In genomic region chr4:153788419-153789276, GRCh38 we compare ENCODE assay signal across 10 cellular contexts. TPM values are rescaled to one million over a fixed set of nuclear protein-coding genes. Genes with fewer than 3 reads are reported as not detected.
DNase-seq lines count a peak whose midpoint lies in the region; ATAC-seq and TF ChIP-seq lines count a peak whose summit lies in the region.
"Had no signal": no experiment of that assay in that cellular context is flagged by ENCODE, and none has a peak within 500 bp of the region (broad histone marks: within the 10 kb centered on the region; RNA-seq: fewer than 3 reads in every experiment).

Gene SFRP2 (minus strand): TSS chr4:153789083. CDS start chr4:153788835, 248 bp downstream.

- intact Hi-C loops in esophagus muscularis mucosa (cut with DNase I): no loop called here

- peak within 1 kb of the TSS; percentile 48 to 61 (median 52) for H3K4me3 ChIP-seq in esophagus muscularis mucosa

- no peak for TF ChIP-seq POLR2A in esophagus muscularis mucosa (IDR thresholded peaks at IDR 0.05; ENCODE audit: low read depth)

- 3% methylated on average over 27 of the region's 72 CpGs for WGBS in esophagus muscularis mucosa

- DNase-seq in AG20443 (ENCODE audit: low spot score): peak; percentile 33
- peak; percentile 34 to 36 for DNase-seq in Kasumi-1 (lab: John Stamatoyannopoulos, UW)
- no peak for DNase-seq in esophagus muscularis mucosa (ENCODE audit: extremely low spot score)
- DNase-seq in neural crest cell (ENCODE audit: low read depth, low spot score): peak; percentile 68
- no peak for DNase-seq in SIG-M5 (lab: John Stamatoyannopoulos, UW)
- DNase-seq in activated CD8-positive, alpha-beta memory T cell treated with anti-CD3 and anti-CD28 coated beads for 24 hours: no peak
- DNase-seq in cortex of kidney (lab: John Stamatoyannopoulos, UW): no peak

- H3K27ac ChIP-seq in esophagus muscularis mucosa (replicated peaks in 1 of 4): peak within 1 kb of the TSS; percentile 51 to 72 (median 60)
- H3K27ac ChIP-seq: KMS-11 had no signal

- H3K27me3 ChIP-seq in esophagus muscularis mucosa: peaks cover 0 to 67% (median 46%) of the 10 kb centered on the region in 4 donors

- H3K9me3 Mint-ChIP-seq in neural crest cell: no peaks in the 10 kb centered on the region

- peaks cover 25 to 51% (median 45%) of the 10 kb centered on the region in 4 donors for H3K4me1 ChIP-seq in esophagus muscularis mucosa

- H3K36me3 Mint-ChIP-seq in neural crest cell (ENCODE audit: low read depth): peaks cover 14% of the 10 kb centered on the region

- H3K27me3 Mint-ChIP-seq in neural crest cell (ENCODE audit: low read depth): peaks cover 28% of the 10 kb centered on the region

- ATAC-seq in HG03520 (IDR thresholded peaks at IDR 0.05; ENCODE audit: unreplicated experiment): no peak

- H3K4me3 Mint-ChIP-seq in neural crest cell: peak within 1 kb of the TSS; percentile 97

- no peaks in the 10 kb centered on the region for H3K36me3 ChIP-seq in esophagus muscularis mucosa

- peaks cover 78% of the 10 kb centered on the region for H3K4me1 Mint-ChIP-seq in neural crest cell

- TF ChIP-seq CTCF in esophagus muscularis mucosa (IDR thresholded peaks at IDR 0.05): no peak
- TF ChIP-seq CTCF in neural crest cell (conservative IDR thresholded peaks at IDR 0.05): no peak

- H3K9me3 ChIP-seq in esophagus muscularis mucosa: no peaks in the 10 kb centered on the region

- no peak for TF ChIP-seq EP300 in esophagus muscularis mucosa (IDR thresholded peaks at IDR 0.05)

- peak within 1 kb of the TSS; percentile 99 for H3K27ac Mint-ChIP-seq in neural crest cell (ENCODE audit: unreplicated experiment)

RNA-seq across cellular contexts. Expression of gene SFRP2, which starts in this region (rescaled TPM):
- 10 to 100 TPM; 22.7 to 38.2 (median 23.6) TPM for total RNA-seq in esophagus muscularis mucosa
- 197 and 203 TPM in 2 replicates for total RNA-seq in neural crest cell
- total RNA-seq: pulmonary artery endothelial cell had no signal

Comparison
In these comparisons a context has a peak if more than half of its experiments do, and no peak if none do; other contexts are left out.
1. DNase-seq: peak in AG20443 (single experiment), Kasumi-1 (2 of 2) and neural crest cell (single experiment); none in esophagus muscularis mucosa (single experiment), SIG-M5 (single experiment), activated CD8-positive, alpha-beta memory T cell treated with anti-CD3 and anti-CD28 coated beads for 24 hours (single experiment) and cortex of kidney (single experiment).